In the genomic region with DNA sequence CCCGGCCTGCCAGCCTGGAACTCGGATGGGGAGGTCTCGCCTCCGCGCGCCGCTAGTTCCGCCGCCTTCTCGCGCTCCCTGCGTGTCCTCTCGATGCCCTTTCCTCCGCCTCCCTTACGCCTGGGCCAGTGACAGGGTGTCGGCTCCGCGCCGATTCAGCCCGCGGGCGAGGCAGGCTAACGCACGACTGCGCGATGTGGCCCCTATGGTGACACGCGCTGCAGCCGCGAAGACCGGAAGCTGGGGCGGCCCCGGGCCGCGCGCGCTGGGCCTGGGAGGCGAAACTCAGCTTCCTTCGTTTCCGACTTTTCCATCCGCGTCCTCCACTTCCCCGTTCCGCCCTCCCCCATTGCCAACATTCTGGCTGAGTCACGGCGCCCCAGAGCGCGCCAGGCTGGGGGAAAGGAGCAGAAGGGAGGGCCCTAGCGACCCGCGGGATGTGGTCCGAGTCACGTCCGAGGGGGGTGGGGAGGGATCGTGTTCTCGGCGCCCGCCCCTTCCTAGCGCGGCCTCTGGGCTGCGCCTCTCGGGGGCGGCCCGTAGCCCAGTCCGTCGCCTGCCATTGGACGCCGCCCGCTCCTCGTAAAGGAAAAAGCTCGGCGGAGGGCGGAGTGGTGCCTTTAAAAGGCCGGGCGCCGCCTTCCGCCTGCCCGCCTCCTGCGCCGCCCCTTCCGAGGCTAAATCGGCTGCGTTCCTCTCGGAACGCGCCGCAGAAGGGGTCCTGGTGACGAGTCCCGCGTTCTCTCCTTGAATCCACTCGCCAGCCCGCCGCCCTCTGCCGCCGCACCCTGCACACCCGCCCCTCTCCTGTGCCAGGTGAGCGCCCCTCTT, we compare ENCODE assay signal across 7 cellular contexts. TPM values are rescaled to one million over a fixed set of nuclear protein-coding genes. Genes with fewer than 3 reads are reported as not detected.
DNase-seq lines count a peak whose midpoint lies in the region; ATAC-seq, FAIRE-seq and TF ChIP-seq lines count a peak whose summit lies in the region.

A gene (plus strand): TSS at position 649 of the 831 bp plus-strand sequence. CDS start 1,138 bp downstream, outside the sequence.

- H3K9me3 ChIP-seq in body of pancreas, result no peaks in the 10 kb centered on the region
- no peaks in the 10 kb centered on the region for H3K9me3 ChIP-seq in gastrocnemius medialis

- H3K27ac ChIP-seq in body of pancreas (peak within 1 kb of the TSS; percentile 86 to 99 (median 94)), gastrocnemius medialis (peak within 1 kb of the TSS; percentile 97 to 100 (median 100))

- intact Hi-C loops in body of pancreas (cut with DNase I) (no loop called here), gastrocnemius medialis (cut with DNase I; ENCODE audit: low total_unique reads) (loop anchor here (1.0 to 10.0 kb wide), 5 partner anchors 31 to 1527 kb away; a partner anchor contains a TSS)

- in situ Hi-C loops in gastrocnemius medialis (cut with MboI; ENCODE audit: low sequenced_read_pairs in 4 of 4), result loop anchor here in 2 of 4 donors (25.0 kb wide), 2 partner anchors 297 to 347 kb away; a partner anchor contains a TSS

- H3K4me1 ChIP-seq in body of pancreas (peaks cover 45% of the 10 kb centered on the region), gastrocnemius medialis (peaks cover 70 to 76% of the 10 kb centered on the region in 2 donors)

- ATAC-seq in GM18519 (IDR thresholded peaks at IDR 0.05; ENCODE audit: low FRiP score, unreplicated experiment) (peak; percentile 57), HG03060 (IDR thresholded peaks at IDR 0.05; ENCODE audit: low read depth, unreplicated experiment) (peak; percentile 38), body of pancreas (peak; percentile 89), gastrocnemius medialis (peak; percentile 56 to 67)

- TF ChIP-seq POLR2A in body of pancreas (IDR thresholded peaks at IDR 0.05) (peak; percentile 93 to 98 (median 97)), gastrocnemius medialis (IDR thresholded peaks at IDR 0.05) (peak; percentile 99)

- FAIRE-seq in TTC549 (lab: Jason Lieb, UNC), result peak; percentile 53

- H3K4me3 ChIP-seq in body of pancreas (peak within 1 kb of the TSS; percentile 52 to 83), gastrocnemius medialis (peak within 1 kb of the TSS; percentile 75 to 91 (median 85))

- H3K27me3 ChIP-seq in body of pancreas, result no peaks in the 10 kb centered on the region
- no peaks in the 10 kb centered on the region for H3K27me3 ChIP-seq in gastrocnemius medialis

- TF ChIP-seq CTCF in body of pancreas (IDR thresholded peaks at IDR 0.05) (peak in 2 of 7 experiments; percentile 12 to 18), gastrocnemius medialis (IDR thresholded peaks at IDR 0.05 in 4 of 5, conservative IDR thresholded peaks at IDR 0.05 in 1 of 5) (peak in 1 of 5 experiments; percentile 8)

- H3K36me3 ChIP-seq in body of pancreas (replicated peaks in 1 of 2; ENCODE audit: insufficient read depth in 1 of 2, low read depth in 2 of 2) (peaks cover 10 to 19% of the 10 kb centered on the region in 2 donors), gastrocnemius medialis (peaks cover 0 to 39% of the 10 kb centered on the region in 2 donors)

- DNase-seq in NCI-H2107 treated with DMSO at 0.1 percent for 48 hours (lab: John Stamatoyannopoulos, UW; ENCODE audit: unreplicated experiment) (peak; percentile 94), body of pancreas (peak; percentile 96 to 98 (median 98)), iPS DF 19.7 (ENCODE audit: low read depth, low spot score) (peak; percentile 74), gastrocnemius medialis (peak; percentile 97 to 98)

- WGBS in body of pancreas, 2 donors, result 1% methylated on average over 27 to 89 of the region's 97 CpGs

RNA-seq across cellular contexts. Expression of the gene that starts here (rescaled TPM):
- total RNA-seq in body of pancreas (100 to 1,000 TPM; 306 to 384 TPM), gastrocnemius medialis (over 10,000 TPM in 1 of 4 donors, 1,000 to 10,000 TPM in 3; 6,096 to 10,805 (median 7,093) TPM)

Comparison
In these comparisons a context has a peak if more than half of its experiments do, and no peak if none do; other contexts are left out.
1. Peak in every context shown above with its lines: DNase-seq, ATAC-seq, H3K4me3 ChIP-seq and H3K27ac ChIP-seq.
2. RNA of the gene that starts here (total RNA-seq): 6,096 to 10,805 TPM in gastrocnemius medialis; 306 to 384 TPM in body of pancreas; every median in the first group is over 10 times any median in the second.
3. ATAC-seq: peak in every context shown above with its lines; median percentile 89 in body of pancreas; 62 in gastrocnemius medialis; 57 in GM18519; 38 in HG03060.